14 cellular contexts compared by ENCODE assay signal in the genomic region with DNA sequence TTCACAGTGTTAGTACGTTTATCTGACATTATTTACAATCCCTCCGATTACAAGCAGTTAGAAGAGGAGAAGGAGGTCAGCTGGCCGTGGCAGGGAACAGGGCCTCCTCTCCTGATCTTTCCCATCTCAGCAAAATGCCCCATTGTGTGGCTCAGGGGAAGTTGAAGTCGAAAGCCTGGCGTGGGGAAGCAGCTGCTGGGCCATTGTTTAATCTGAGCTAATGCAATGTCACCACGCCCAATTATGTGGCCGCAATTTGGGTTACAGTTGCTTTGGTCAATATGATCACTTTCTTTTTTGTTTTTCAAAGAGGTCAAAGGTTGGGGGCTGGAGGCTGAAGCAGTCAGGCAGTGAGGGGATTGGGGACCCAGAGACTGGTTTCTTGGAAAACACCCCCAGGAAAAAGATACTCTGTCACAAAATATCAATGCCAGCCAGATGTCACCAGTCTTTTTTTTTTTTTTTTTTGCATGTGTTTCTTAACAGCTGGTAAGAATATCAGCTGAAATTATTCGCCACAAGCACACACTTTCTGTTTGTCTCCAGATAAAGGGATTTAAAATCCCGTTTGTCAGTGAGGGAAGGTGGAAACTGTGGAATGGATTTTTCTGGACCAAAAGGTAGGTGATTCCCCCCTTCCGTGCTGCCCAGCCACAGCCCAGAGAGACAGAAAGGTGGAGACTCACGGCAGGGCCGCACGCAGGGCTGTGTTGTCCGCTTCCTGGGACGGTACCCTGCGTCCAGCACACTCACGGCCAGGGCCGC. TPM values are rescaled to one million over a fixed set of nuclear protein-coding genes. Genes with fewer than 3 reads are reported as not detected.
A peak's percentile ranks its signal among the peaks of the same experiment; 100 is the strongest.
DNase-seq lines count a peak whose midpoint lies in the region; ATAC-seq and TF ChIP-seq lines count a peak whose summit lies in the region.
"Had no signal": no experiment of that assay in that cellular context is flagged by ENCODE, and none has a peak within 500 bp of the region (broad histone marks: within the 10 kb centered on the region; RNA-seq: fewer than 3 reads in every experiment).

No MANE protein-coding gene starts in this region.

- H3K27ac Mint-ChIP-seq in nephron, result peak overlapping the region; percentile 90 to 98 (median 93)
- no peak overlapping the region for H3K27ac Mint-ChIP-seq in activated naive CD4-positive, alpha-beta T cell treated with anti-CD3 and anti-CD28 coated beads, Interleukin-2, amount 50 U/mL, for 72 hours
- H3K27ac Mint-ChIP-seq: activated CD4-positive, alpha-beta memory T cell treated with anti-CD3 and anti-CD28 coated beads for 36 hours had no signal

- H3K4me3 Mint-ChIP-seq in nephron, result peak overlapping the region; percentile 29 to 70 (median 59)
- H3K4me3 Mint-ChIP-seq: activated CD4-positive, alpha-beta memory T cell treated with anti-CD3 and anti-CD28 coated beads for 36 hours had no signal

- TF ChIP-seq CTCF in fibroblast of lung (conservative IDR thresholded peaks at IDR 0.05 in 1 of 2, IDR thresholded peaks at IDR 0.05 in 1 of 2; ENCODE audit: low read depth in 1 of 2, low read length in 2 of 2), result no peak
- TF ChIP-seq CTCF in nephron (IDR thresholded peaks at IDR 0.05; ENCODE audit: unreplicated experiment in 3 of 3), result no peak

- H2AFZ ChIP-seq in fibroblast of lung (ENCODE audit: low read length), result peak overlapping the region; percentile 67

- no peaks in the 10 kb centered on the region for H4K20me1 ChIP-seq in fibroblast of lung (ENCODE audit: control insufficient read depth, extremely low read depth, insufficient read depth, low read length)

- no peaks in the 10 kb centered on the region for H3K9me3 Mint-ChIP-seq in nephron
- no peaks in the 10 kb centered on the region for H3K9me3 Mint-ChIP-seq in activated naive CD4-positive, alpha-beta T cell treated with anti-CD3 and anti-CD28 coated beads, Interleukin-2, amount 50 U/mL, for 72 hours
- H3K9me3 Mint-ChIP-seq: activated CD4-positive, alpha-beta memory T cell treated with anti-CD3 and anti-CD28 coated beads for 36 hours had no signal

- DNase-seq in C1 segment of cervical spinal cord (lab: John Stamatoyannopoulos, UW), result peak in 9 of 14 donors; percentile 8 to 72 (median 52)
- DNase-seq in NCI-H748 treated with DMSO at 0.1 percent for 48 hours (lab: John Stamatoyannopoulos, UW), result peak; percentile 77
- DNase-seq in fibroblast of lung (ENCODE audit: low read depth in 2 of 2), result peak in 1 of 2 donors; percentile 35
- no peak for DNase-seq in occipital lobe (lab: John Stamatoyannopoulos, UW)
- DNase-seq in NCI-H1048 (lab: John Stamatoyannopoulos, UW), result no peak
- no peak for DNase-seq in ACHN
- DNase-seq in activated naive CD4-positive, alpha-beta T cell treated with anti-CD3 and anti-CD28 coated beads, Interleukin-2, amount 50 U/mL, for 72 hours (ENCODE audit: low spot score in 2 of 2), result no peak
- DNase-seq: activated CD4-positive, alpha-beta memory T cell treated with anti-CD3 and anti-CD28 coated beads for 36 hours; amniotic stem cell; KBM-7 had no signal

- no peak for ATAC-seq in activated naive CD4-positive, alpha-beta T cell treated with anti-CD3 and anti-CD28 coated beads, Interleukin-2, amount 50 U/mL, for 72 hours

- no peaks in the 10 kb centered on the region for H3K36me3 ChIP-seq in fibroblast of lung (ENCODE audit: control insufficient read depth, insufficient read depth, low read length)
- H3K36me3 ChIP-seq: BLaER1, esophagus muscularis mucosa, Peyer's patch had no signal

- H3K79me2 ChIP-seq in fibroblast of lung (ENCODE audit: control insufficient read depth, insufficient read depth, low read length), result no peaks in the 10 kb centered on the region

- in situ Hi-C loops in ACHN (cut with HindIII; ENCODE audit: low pct_ligation_motif_present, low pct_unique_long_range_greater_than_20kb, low sequenced_read_pairs), result no loop called here

- no peaks in the 10 kb centered on the region for H3K27me3 ChIP-seq in fibroblast of lung (ENCODE audit: control insufficient read depth, insufficient read depth, low read length)
- H3K27me3 ChIP-seq: Peyer's patch had no signal

- H3K27me3 Mint-ChIP-seq in nephron (ENCODE audit: low read depth), result peaks cover 40% of the 10 kb centered on the region

- H3K4me2 ChIP-seq in fibroblast of lung (ENCODE audit: extremely low read depth, insufficient read depth, low read length), result peak overlapping the region; percentile 59
- H3K4me2 ChIP-seq: BLaER1 had no signal

- no peak overlapping the region for H3K27ac ChIP-seq in fibroblast of lung (ENCODE audit: insufficient read depth, low read length)
- H3K27ac ChIP-seq: BLaER1, esophagus muscularis mucosa had no signal

- H3K4me1 Mint-ChIP-seq in nephron, result peaks cover 57% of the 10 kb centered on the region

- no peaks in the 10 kb centered on the region for H3K9me3 ChIP-seq in fibroblast of lung (ENCODE audit: control insufficient read depth, insufficient read depth, low read depth, low read length)
- H3K9me3 ChIP-seq: BLaER1, esophagus muscularis mucosa, Peyer's patch had no signal

- no peaks in the 10 kb centered on the region for H3K4me1 ChIP-seq in fibroblast of lung (ENCODE audit: control insufficient read depth, extremely low read depth, insufficient read depth, low read length)

- H3K9ac ChIP-seq in fibroblast of lung (ENCODE audit: insufficient read depth, low read length), result no peak overlapping the region
- H3K9ac ChIP-seq: BLaER1 had no signal

- H3K4me3 ChIP-seq in fibroblast of lung (replicated peaks in 1 of 4; ENCODE audit: control extremely low read depth in 1 of 4, insufficient read depth in 1 of 4, low read depth in 3 of 4, low read length in 4 of 4), result peak overlapping the region in 1 of 4 experiments; percentile 30
- H3K4me3 ChIP-seq: BLaER1, esophagus muscularis mucosa had no signal

- no peaks in the 10 kb centered on the region for H3K36me3 Mint-ChIP-seq in nephron (ENCODE audit: low read depth)
- no peaks in the 10 kb centered on the region for H3K36me3 Mint-ChIP-seq in activated naive CD4-positive, alpha-beta T cell treated with anti-CD3 and anti-CD28 coated beads, Interleukin-2, amount 50 U/mL, for 72 hours
- H3K36me3 Mint-ChIP-seq: activated CD4-positive, alpha-beta memory T cell treated with anti-CD3 and anti-CD28 coated beads for 36 hours had no signal

RNA-seq across cellular contexts. Expression of a gene that starts 24.6 kb away (rescaled TPM):
- total RNA-seq in fibroblast of lung (5.6 and 12.4 TPM in 2 replicates), occipital lobe (11.9 TPM)
- polyA plus RNA-seq in fibroblast of lung, result 0.38 and 0.69 TPM in 2 replicates
- 0.65 and 1.4 TPM in 2 replicates for polyA plus RNA-seq in fibroblast of lung (2012)
- 0.74 and 2.9 TPM in 2 replicates for polyA minus RNA-seq in fibroblast of lung (ENCODE audit: low replicate concordance)
- total RNA-seq in activated naive CD4-positive, alpha-beta T cell treated with anti-CD3 and anti-CD28 coated beads, Interleukin-2, amount 50 U/mL, for 72 hours, result 1 to 10 TPM; 1.1 to 2.6 TPM

RNA-seq across cellular contexts. Expression of a gene that starts 40.3 kb away (rescaled TPM):
- total RNA-seq in fibroblast of lung (15.2 and 19.3 TPM in 2 replicates), occipital lobe (62.4 TPM)
- polyA plus RNA-seq in fibroblast of lung, result 14.4 and 14.8 TPM in 2 replicates
- polyA plus RNA-seq in fibroblast of lung (2012), result 17.5 and 18.3 TPM in 2 replicates
- polyA minus RNA-seq in fibroblast of lung (ENCODE audit: low replicate concordance), result 53.1 and 54.6 TPM in 2 replicates
- total RNA-seq in activated naive CD4-positive, alpha-beta T cell treated with anti-CD3 and anti-CD28 coated beads, Interleukin-2, amount 50 U/mL, for 72 hours, result 10 to 100 TPM; 14.1 to 25.9 TPM

Comparison
In these comparisons a context has a peak if more than half of its experiments do, and no peak if none do; other contexts are left out.
1. DNase-seq: peak in C1 segment of cervical spinal cord (9 of 14) and NCI-H748 treated with DMSO at 0.1 percent for 48 hours (single experiment); none in occipital lobe (single experiment), NCI-H1048 (single experiment), ACHN (single experiment) and activated naive CD4-positive, alpha-beta T cell treated with anti-CD3 and anti-CD28 coated beads, Interleukin-2, amount 50 U/mL, for 72 hours (0 of 2).
2. H3K27ac Mint-ChIP-seq: peak in nephron (3 of 3); none in activated naive CD4-positive, alpha-beta T cell treated with anti-CD3 and anti-CD28 coated beads, Interleukin-2, amount 50 U/mL, for 72 hours (0 of 2).